Comparison of ENCODE assay signal across 8 cellular contexts in genomic region chr1:175319112-175319911, GRCh38.
DNase-seq lines count a peak whose midpoint lies in the region; ATAC-seq and TF ChIP-seq lines count a peak whose summit lies in the region.

No MANE protein-coding gene starts in this region.

- ATAC-seq in HG02798 (IDR thresholded peaks at IDR 0.05; ENCODE audit: poor library complexity, unreplicated experiment) (peak; percentile 76), GM19328 (IDR thresholded peaks at IDR 0.05; ENCODE audit: unreplicated experiment) (no peak)

- TF ChIP-seq CTCF in GM12865 (IDR thresholded peaks at IDR 0.05; ENCODE audit: insufficient read depth, low read depth, low read length, missing control alignments) = peak; percentile 84

- DNase-seq in GM12865 (ENCODE audit: low read depth) (peak; percentile 82), NCI-H2107 treated with DMSO at 0.1 percent for 48 hours (lab: John Stamatoyannopoulos, UW; ENCODE audit: unreplicated experiment) (peak; percentile 62), kidney tubule cell (ENCODE audit: low spot score) (peak; percentile 69)
- DNase-seq in activated CD4-positive, CD25-positive, alpha-beta regulatory T cell treated with anti-CD3 and anti-CD28 coated beads, Interleukin-2, amount 50 U/mL, for 16 hours (ENCODE audit: low read depth, low spot score) = peak; percentile 46
- DNase-seq in central memory CD4-positive, alpha-beta T cell = peak; percentile 55
- peak; percentile 72 to 75 for DNase-seq in stimulated activated CD4-positive, alpha-beta T cell treated with anti-CD3 and anti-CD28 coated beads, Interleukin-2, amount 100 ng/mL, for 24 hours

- no peak overlapping the region for H3K4me3 ChIP-seq in GM12865 (ENCODE audit: low read depth, low read length)
